8 cellular contexts compared by ENCODE assay signal in the genomic region with DNA sequence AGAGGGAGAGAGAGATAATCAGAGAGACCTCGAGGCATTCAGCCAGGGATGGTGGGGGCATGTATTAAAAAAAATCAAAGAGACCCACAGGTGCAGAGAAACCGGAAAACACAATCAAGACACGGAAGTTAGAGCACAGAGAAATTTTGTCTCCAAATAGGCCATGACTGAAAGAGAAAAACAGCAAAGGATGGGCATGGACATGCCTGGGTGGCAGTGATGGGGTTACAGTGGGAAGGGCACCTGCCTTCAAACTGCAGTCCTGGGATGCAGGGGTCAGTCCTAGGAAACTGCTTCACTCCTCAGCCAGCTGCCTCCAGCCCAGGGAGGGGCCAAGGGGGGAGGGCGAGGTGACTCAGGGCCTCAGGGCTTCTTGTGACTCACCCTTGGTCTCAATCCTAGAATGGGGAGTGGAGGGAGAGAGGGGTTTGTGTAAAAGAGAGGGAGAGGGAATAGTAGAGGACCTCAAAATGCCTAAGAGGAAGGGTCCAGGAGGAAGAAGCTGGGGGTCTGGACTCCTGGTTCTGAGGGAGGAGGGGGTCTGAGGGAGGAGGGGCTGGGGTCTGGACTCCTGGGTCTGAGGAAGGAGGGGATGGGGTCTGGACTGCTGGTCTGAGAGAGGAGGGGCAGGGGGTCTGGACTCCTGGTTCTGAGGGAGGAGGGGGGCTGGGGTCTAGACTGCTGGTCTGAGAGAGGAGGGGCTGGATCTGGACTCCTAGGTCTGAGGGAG. TPM values are rescaled to one million over a fixed set of nuclear protein-coding genes. Genes with fewer than 3 reads are reported as not detected.
DNase-seq lines count a peak whose midpoint lies in the region; ATAC-seq, FAIRE-seq and TF ChIP-seq lines count a peak whose summit lies in the region.

No MANE protein-coding gene starts in this region.

- no peak overlapping the region for H3K4me3 ChIP-seq in kidney (ENCODE audit: low read length in 2 of 2)

- H3K27ac ChIP-seq in kidney (ENCODE audit: low read depth in 2 of 2, low read length in 2 of 2): no peak overlapping the region

- TF ChIP-seq CTCF in kidney (IDR thresholded peaks at IDR 0.05; ENCODE audit: borderline replicate concordance, extremely low read depth, insufficient read depth): no peak

- no peak overlapping the region for H3K9ac ChIP-seq in kidney (ENCODE audit: low read length in 2 of 2)

- intact Hi-C loops in kidney (cut with DNase I): no loop called here

- ATAC-seq in HG03457 (IDR thresholded peaks at IDR 0.05; ENCODE audit: unreplicated experiment): no peak

- H3K4me1 ChIP-seq in kidney (ENCODE audit: control insufficient read depth in 1 of 2, insufficient read depth in 1 of 2, low read depth in 1 of 2, low read length in 2 of 2): no peaks in the 10 kb centered on the region

- no peaks in the 10 kb centered on the region for H3K36me3 ChIP-seq in kidney (ENCODE audit: control insufficient read depth in 1 of 2, insufficient read depth in 2 of 2, low read length in 2 of 2)

- DNase-seq in AG08396 (ENCODE audit: low spot score) (peak; percentile 90), HT1080 (ENCODE audit: low read depth) (peak; percentile 91), renal cortical epithelial cell (ENCODE audit: low read depth) (peak; percentile 79), NCI-H1694 treated with DMSO at 0.1 percent for 48 hours (lab: John Stamatoyannopoulos, UW) (no peak), kidney (no peak)
- peak; percentile 63 for DNase-seq in activated CD4-positive, CD25-positive, alpha-beta regulatory T cell treated with anti-CD3 and anti-CD28 coated beads, Interleukin-2, amount 50 U/mL, for 72 hours
- DNase-seq in effector CD4-positive, alpha-beta T cell: peak; percentile 43

- H3K9me3 ChIP-seq in kidney (ENCODE audit: control insufficient read depth in 1 of 2, low read length in 2 of 2): no peaks in the 10 kb centered on the region

- no peak for FAIRE-seq in kidney (lab: Jason Lieb, UNC)

RNA-seq across cellular contexts. Expression of gene KCNN4, which starts 3.6 kb away (rescaled TPM):
- 108 and 120 TPM in 2 replicates for total RNA-seq in HT1080 (2014; rRNA removed; shearing (Covaris generic))
- 97.7 and 101 TPM in 2 replicates for polyA plus RNA-seq in HT1080 (2015; cell fraction: cytosol; rRNA removed)
- polyA plus RNA-seq in HT1080 (2015; cell fraction: nucleus; rRNA removed): 290 and 312 TPM in 2 replicates
- total RNA-seq in renal cortical epithelial cell (0.85 and 8.5 TPM in 2 replicates), kidney (6.1 TPM)
- polyA plus RNA-seq in kidney (ENCODE audit: insufficient read depth, low read depth, low replicate concordance): 0.80 TPM

RNA-seq across cellular contexts. Expression of gene LYPD5, which starts 17.8 kb away (rescaled TPM):
- total RNA-seq in HT1080 (2014; rRNA removed; shearing (Covaris generic)): 0.07 and 0.37 TPM in 2 replicates
- not detected in 2 replicates for polyA plus RNA-seq in HT1080 (2015; cell fraction: cytosol; rRNA removed)
- polyA plus RNA-seq in HT1080 (2015; cell fraction: nucleus; rRNA removed): not detected in 2 replicates
- 0.35 TPM in 2 replicates for total RNA-seq in renal cortical epithelial cell
- 4.2 TPM for total RNA-seq in kidney
- 1.8 TPM for polyA plus RNA-seq in kidney (ENCODE audit: insufficient read depth, low read depth, low replicate concordance)

RNA-seq across cellular contexts. Expression of gene SMG9, which starts 29.7 kb away (rescaled TPM):
- total RNA-seq in HT1080 (2014; rRNA removed; shearing (Covaris generic)): 29.0 and 37.5 TPM in 2 replicates
- polyA plus RNA-seq in HT1080 (2015; cell fraction: cytosol; rRNA removed): 20.1 and 27.5 TPM in 2 replicates
- polyA plus RNA-seq in HT1080 (2015; cell fraction: nucleus; rRNA removed): 134 and 137 TPM in 2 replicates
- total RNA-seq in renal cortical epithelial cell (3.8 and 9.9 TPM in 2 replicates), kidney (34.6 TPM)
- polyA plus RNA-seq in kidney (ENCODE audit: insufficient read depth, low read depth, low replicate concordance): 25.1 TPM

RNA-seq across cellular contexts. Expression of gene ZNF283, which starts 42.7 kb away (rescaled TPM):
- total RNA-seq in HT1080 (2014; rRNA removed; shearing (Covaris generic)): 4.3 and 6.0 TPM in 2 replicates
- polyA plus RNA-seq in HT1080 (2015; cell fraction: cytosol; rRNA removed): 2.6 and 2.7 TPM in 2 replicates
- 12.2 and 12.9 TPM in 2 replicates for polyA plus RNA-seq in HT1080 (2015; cell fraction: nucleus; rRNA removed)
- total RNA-seq in renal cortical epithelial cell: 5.4 and 20.7 TPM in 2 replicates
- total RNA-seq in kidney: 12.7 TPM
- polyA plus RNA-seq in kidney (ENCODE audit: insufficient read depth, low read depth, low replicate concordance): 3.3 TPM

Comparison
In these comparisons a context has a peak if more than half of its experiments do, and no peak if none do; other contexts are left out.
1. DNase-seq: peak in AG08396 (single experiment), HT1080 (single experiment), activated CD4-positive, CD25-positive, alpha-beta regulatory T cell treated with anti-CD3 and anti-CD28 coated beads, Interleukin-2, amount 50 U/mL, for 72 hours (single experiment), effector CD4-positive, alpha-beta T cell (single experiment) and renal cortical epithelial cell (single experiment); none in NCI-H1694 treated with DMSO at 0.1 percent for 48 hours (single experiment) and kidney (single experiment).
2. RNA of gene KCNN4, which starts 3.6 kb away (total RNA-seq): 108 to 120 TPM in HT1080; 6.1 TPM in kidney (single experiment) and 0.85 to 8.5 TPM in renal cortical epithelial cell; every median in the first group is over 10 times any median in the second.